ENCODE assay signal across 10 cellular contexts in the genomic region with DNA sequence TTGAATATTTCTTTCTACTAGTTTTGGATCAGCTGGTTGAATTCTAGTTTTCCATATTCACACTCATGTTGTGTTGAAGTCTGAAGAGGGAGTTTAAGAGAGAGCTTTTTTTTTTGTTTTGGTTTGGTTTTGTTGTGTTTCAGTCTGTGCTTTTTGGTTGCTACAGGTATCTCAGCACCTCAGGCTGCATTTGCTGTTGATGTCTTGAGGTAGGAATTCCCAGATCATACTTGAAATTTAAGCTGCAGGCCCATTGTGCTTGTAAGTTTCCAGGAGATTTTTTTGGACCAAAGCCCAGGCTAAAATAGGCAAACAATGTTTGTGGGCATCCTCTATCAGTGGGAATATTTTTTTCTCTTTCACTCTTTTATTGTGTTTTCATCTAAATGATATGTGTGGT.
"Had no signal": no experiment of that assay in that cellular context is flagged by ENCODE, and none has a peak within 500 bp of the region (broad histone marks: within the 10 kb centered on the region; RNA-seq: fewer than 3 reads in every experiment).

No MANE protein-coding gene starts in this region.

- H3K27me3 ChIP-seq: brain microvascular endothelial cell, sigmoid colon, upper lobe of right lung had no signal

- ATAC-seq: activated naive CD8-positive, alpha-beta T cell treated with anti-CD3 and anti-CD28 coated beads, Interleukin-2, amount 50 U/mL, for 24 hours; effector memory CD8-positive, alpha-beta T cell; upper lobe of right lung had no signal

- H3K36me3 ChIP-seq: brain microvascular endothelial cell, sigmoid colon, upper lobe of right lung had no signal

- H3K4me3 ChIP-seq: sigmoid colon, upper lobe of right lung had no signal

- DNase-seq: activated B cell treated with CpG ODN at 0.5 μM for 24 hours; activated CD4-positive, alpha-beta T cell treated with anti-CD3 and anti-CD28 coated beads, Interleukin-2, amount 10 ng/mL, durations not matched to agents 24 days and 14 days; activated naive CD4-positive, alpha-beta T cell treated with Interleukin-2 at 50 U/mL for 16 hours; activated naive CD8-positive, alpha-beta T cell treated with anti-CD3 and anti-CD28 coated beads, Interleukin-2, amount 50 U/mL, for 24 hours; brain microvascular endothelial cell; effector memory CD8-positive, alpha-beta T cell; sigmoid colon; stimulated activated CD4-positive, alpha-beta T cell treated with anti-CD3 and anti-CD28 coated beads, Interleukin-2, amount 100 ng/mL, for 24 hours; stimulated activated naive CD4-positive, alpha-beta T cell treated with Interleukin-2 at 50 U/mL for 16 hours; upper lobe of right lung had no signal
